ENCODE assay signal across 19 cellular contexts in the genomic region with DNA sequence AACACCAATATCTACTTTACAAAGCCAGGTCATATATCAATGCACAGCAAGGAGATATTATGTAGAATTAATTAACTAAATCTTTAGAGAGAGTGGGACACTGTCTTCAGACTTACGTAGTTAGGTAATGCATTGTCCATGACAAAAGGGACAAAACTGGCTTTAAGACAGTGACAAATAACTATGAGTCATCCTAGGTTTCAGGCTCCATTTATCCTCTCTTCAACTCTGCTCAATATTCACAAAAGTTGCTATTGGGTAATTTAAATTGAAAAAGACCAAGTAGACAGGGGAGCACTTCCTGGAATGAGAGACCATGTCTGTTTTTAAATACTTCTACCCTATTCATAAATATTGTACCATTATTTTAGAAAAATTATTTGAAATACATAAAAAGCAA.
"Had no signal": no experiment of that assay in that cellular context is flagged by ENCODE, and none has a peak within 500 bp of the region (broad histone marks: within the 10 kb centered on the region; RNA-seq: fewer than 3 reads in every experiment).

No MANE protein-coding gene starts in this region.

- H3K9me3 ChIP-seq: body of pancreas, gastroesophageal sphincter, mucosa of descending colon, neutrophil, tibial artery had no signal

- H3K27ac ChIP-seq: body of pancreas, gastroesophageal sphincter, neutrophil, skin epidermis, tibial artery had no signal

- H3K36me3 ChIP-seq: gastroesophageal sphincter, neutrophil, tibial artery had no signal

- DNase-seq: activated B cell treated with CpG ODN at 0.5 μM for 24 hours; activated CD4-positive, alpha-beta T cell treated with anti-CD3 and anti-CD28 coated beads for 48 hours; activated CD8-positive, alpha-beta memory T cell treated with anti-CD3 and anti-CD28 coated beads, Interleukin-2, amount 50 U/mL, for 48 hours; activated gamma-delta T cell; activated T-cell treated with anti-CD3 and anti-CD28 coated beads, Interleukin-2, amount 50 U/mL, for 72 hours; amniotic stem cell; body of pancreas; caudate nucleus; islet precursor cell; mammary epithelial cell; mucosa of descending colon; naive thymus-derived CD4-positive, alpha-beta T cell; stimulated activated CD4-positive, alpha-beta T cell treated with anti-CD3 and anti-CD28 coated beads, Interleukin-4, amount 100 ng/mL, for 24 hours; stimulated activated naive CD4-positive, alpha-beta T cell; tibial artery had no signal

- H3K4me3 ChIP-seq: body of pancreas, gastroesophageal sphincter, mucosa of descending colon, skin epidermis, tibial artery had no signal

- ATAC-seq: activated T-cell treated with anti-CD3 and anti-CD28 coated beads, Interleukin-2, amount 50 U/mL, for 72 hours; body of pancreas; gastroesophageal sphincter; left lobe of liver; mucosa of descending colon; naive thymus-derived CD4-positive, alpha-beta T cell had no signal

- H3K27me3 ChIP-seq: body of pancreas, gastroesophageal sphincter, neutrophil, tibial artery had no signal

- H3K4me1 ChIP-seq: body of pancreas, gastroesophageal sphincter, tibial artery had no signal
